In the genomic region with DNA sequence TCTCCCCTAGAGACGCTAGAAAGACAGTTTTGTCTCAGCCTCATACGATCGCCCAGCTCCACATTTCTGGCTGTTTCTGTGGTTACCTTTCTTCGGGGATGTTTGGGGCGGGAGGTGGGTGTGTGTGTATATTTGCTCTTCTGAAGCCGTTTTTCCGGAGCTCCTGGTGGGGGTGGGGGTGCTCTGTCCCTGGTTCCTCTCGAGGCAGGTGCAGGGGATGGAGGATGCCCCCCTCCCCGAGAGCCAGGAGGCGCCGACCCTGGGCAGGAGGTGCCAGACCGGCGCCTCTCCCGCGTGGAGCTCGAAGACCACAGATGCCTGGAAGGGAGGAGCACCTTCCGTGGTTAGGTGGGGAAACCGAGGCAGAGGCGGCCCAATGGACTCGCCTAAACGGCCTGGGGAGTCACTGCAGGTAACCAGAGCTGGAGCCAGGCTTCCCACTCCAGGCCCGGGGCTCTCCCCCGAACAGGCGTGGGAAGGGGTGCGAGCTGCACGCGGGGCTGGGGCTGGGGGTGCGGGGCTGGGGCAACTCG, we compare ENCODE assay signal across 8 cellular contexts. TPM values are rescaled to one million over a fixed set of nuclear protein-coding genes. Genes with fewer than 3 reads are reported as not detected.
DNase-seq lines count a peak whose midpoint lies in the region; ATAC-seq, FAIRE-seq and TF ChIP-seq lines count a peak whose summit lies in the region.

No MANE protein-coding gene starts in this region.

- CTCF ChIA-PET in Panc1 (lab: Charles Lee) = interaction anchor here (0.6 to 2.0 kb wide), 7 partner anchors 10 to 788 kb away, joined by 3 to 8 read pairs (median 5); no protein-coding TSS in a partner anchor

- H3K27ac ChIP-seq in GM23248 = no peak overlapping the region
- peak overlapping the region; percentile 89 for H3K27ac ChIP-seq in Panc1 (ENCODE audit: low read length)
- H3K27ac ChIP-seq in prostate gland = peak overlapping the region; percentile 61 to 68

- H3K79me2 ChIP-seq in GM23248 (ENCODE audit: insufficient read depth) = peaks cover 37% of the 10 kb centered on the region

- H3K36me3 ChIP-seq in GM23248 (ENCODE audit: low read depth) (no peaks in the 10 kb centered on the region), Panc1 (ENCODE audit: control insufficient read depth, insufficient read depth, low read length) (no peaks in the 10 kb centered on the region; the same call in 1 of the 2 replicates), prostate gland (no peaks in the 10 kb centered on the region)

- TF ChIP-seq POLR2A in prostate gland (IDR thresholded peaks at IDR 0.05) = no peak
- TF ChIP-seq POLR2A in erythroblast (IDR thresholded peaks at IDR 0.05; ENCODE audit: low read length) = no peak

- 29 to 49% methylated on average over 17 to 22 of the region's 29 CpGs for WGBS in GM23248 (ENCODE audit: low coverage in 1 of 2, low lambda C conversion rate in 2 of 2, missing lambda C conversion rate in 2 of 2), 2 experiments
- 20% methylated on average over 29 of the region's 29 CpGs for WGBS in prostate gland

- H4K20me1 ChIP-seq in GM23248 (ENCODE audit: insufficient read depth) = no peaks in the 10 kb centered on the region

- H3K9me3 ChIP-seq in GM23248 (ENCODE audit: low read depth) (no peaks in the 10 kb centered on the region), Panc1 (ENCODE audit: control insufficient read depth, insufficient read depth, low read depth, low read length) (no peaks in the 10 kb centered on the region), prostate gland (no peaks in the 10 kb centered on the region)

- intact Hi-C loops in Panc1 (cut with micrococcal nuclease; ENCODE audit: unreplicated experiment) (loop anchor here (10.0 kb wide), 1 partner anchor 157 kb away; no protein-coding TSS in a partner anchor), prostate gland (cut with DNase I) (loop anchor here (5.0 kb wide), 2 partner anchors 105 to 180 kb away; a partner anchor contains a TSS)

- peak overlapping the region; percentile 90 for H3K4me3 ChIP-seq in GM23248
- peak overlapping the region; percentile 48 to 88 for H3K4me3 ChIP-seq in Panc1 (ENCODE audit: low read depth in 2 of 2, low read length in 2 of 2)
- peak overlapping the region; percentile 34 for H3K4me3 ChIP-seq in epithelial cell of esophagus (ENCODE audit: low read length)
- H3K4me3 ChIP-seq in prostate gland = peak overlapping the region; percentile 81 to 85

- H3K9me2 ChIP-seq in GM23248 (ENCODE audit: insufficient read depth) = no peaks in the 10 kb centered on the region

- H3K4me1 ChIP-seq in GM23248 (ENCODE audit: insufficient read depth) (peaks cover 27% of the 10 kb centered on the region), Panc1 (ENCODE audit: control insufficient read depth, insufficient read depth, low read length) (peaks cover 49% of the 10 kb centered on the region), prostate gland (replicated peaks) (peaks cover 3% of the 10 kb centered on the region)

- BruUV-seq in Panc1 (replicated peaks; lab: Mats Ljungman, UMichigan) = no TSS peak

- H3K27me3 ChIP-seq in GM23248 (replicated peaks; ENCODE audit: insufficient read depth) = no peaks in the 10 kb centered on the region
- no peaks in the 10 kb centered on the region for H3K27me3 ChIP-seq in Panc1 (ENCODE audit: control insufficient read depth, insufficient read depth, low read length)
- H3K27me3 ChIP-seq in prostate gland (replicated peaks; ENCODE audit: insufficient read depth) = no peaks in the 10 kb centered on the region

- peak overlapping the region; percentile 80 for H2AFZ ChIP-seq in GM23248

- TF ChIP-seq CTCF in Panc1 (IDR thresholded peaks at IDR 0.05) = no peak
- no peak for TF ChIP-seq CTCF in epithelial cell of esophagus (IDR thresholded peaks at IDR 0.05; ENCODE audit: insufficient read depth, low read depth, low read length, missing control alignments)
- no peak for TF ChIP-seq CTCF in prostate gland (IDR thresholded peaks at IDR 0.05)

- H3K9ac ChIP-seq in GM23248 = peak overlapping the region; percentile 74

- H3F3A ChIP-seq in GM23248 (ENCODE audit: insufficient read depth) = peaks cover 32% of the 10 kb centered on the region

- DNase-seq in GM23248 = no peak
- no peak for DNase-seq in Panc1 (ENCODE audit: low read depth, low spot score)
- no peak for DNase-seq in epithelial cell of esophagus (ENCODE audit: low read depth)
- DNase-seq in prostate gland (ENCODE audit: low spot score) = no peak
- DNase-seq in NCI-H1930 (lab: John Stamatoyannopoulos, UW) = no peak
- DNase-seq in middle frontal gyrus (ENCODE audit: extremely low spot score, low spot score) = no peak
- no peak for DNase-seq in erythroblast (lab: John Stamatoyannopoulos, UW)
- DNase-seq in HTR-8/SVneo (ENCODE audit: insufficient read length, low spot score) = no peak

- in situ Hi-C loops in GM23248 (cut with MboI) = no loop called here
- in situ Hi-C loops in Panc1 (cut with HindIII; ENCODE audit: low pct_unique_long_range_greater_than_20kb, low sequenced_read_pairs) = no loop called here

- no peak for ATAC-seq in Panc1

- FAIRE-seq in HTR-8/SVneo (lab: Jason Lieb, UNC) = no peak

- POLR2A ChIA-PET in Panc1 (lab: Charles Lee) = interaction anchor here (0.6 to 0.9 kb wide), 5 partner anchors 12 to 107 kb away, joined by 3 to 7 read pairs (median 4); no protein-coding TSS in a partner anchor

- no peak overlapping the region for H3K4me2 ChIP-seq in GM23248 (ENCODE audit: unreplicated experiment)

RNA-seq across cellular contexts. Expression of a gene that starts 0.7 kb away (rescaled TPM):
- total RNA-seq in GM23248 (2014; rRNA removed; shearing (Covaris generic)) = 36.5 and 65.4 TPM in 2 replicates
- polyA plus RNA-seq in GM23248 (2016; fragmentation: Nextera tagmentation; extraction: Ambion mirVana) = 58.9 and 59.6 TPM in 2 replicates
- total RNA-seq in Panc1 (2021; ENCODE audit: unreplicated experiment) (234 TPM), prostate gland (100 to 1,000 TPM in 1 of 2 donors, 10 to 100 TPM in 1; 22.5 to 203 TPM)
- 556 TPM for polyA plus RNA-seq in Panc1 (2012; ENCODE audit: insufficient read length)

Comparison
In these comparisons a context has a peak if more than half of its experiments do, and no peak if none do; other contexts are left out.
1. H3K4me3 ChIP-seq: peak in every context shown above with its lines; median percentile 90 in GM23248; 83 in prostate gland; 68 in Panc1; 34 in epithelial cell of esophagus.